In genomic region chr14:60332046-60332399, GRCh38 we compare ENCODE assay signal across 8 cellular contexts.
DNase-seq lines count a peak whose midpoint lies in the region; ATAC-seq lines count a peak whose summit lies in the region.

No MANE protein-coding gene starts in this region.

- H3K4me3 Mint-ChIP-seq in stimulated activated naive CD8-positive, alpha-beta T cell treated with anti-CD3 and anti-CD28 coated beads, Interleukin-15, Interleukin-2, amounts not matched to agents 100 ng/mL and 50 ng/mL, for 24 hours: peak overlapping the region; percentile 92
- peak overlapping the region; percentile 80 for H3K4me3 Mint-ChIP-seq in activated naive CD8-positive, alpha-beta T cell treated with anti-CD3 and anti-CD28 coated beads, Interleukin-2, amount 50 U/mL, for 24 hours

- H3K9me3 ChIP-seq in muscle layer of duodenum (ENCODE audit: control insufficient read depth in 1 of 2, low read length in 2 of 2): no peaks in the 10 kb centered on the region

- H3K36me3 ChIP-seq in muscle layer of duodenum (ENCODE audit: control insufficient read depth in 1 of 2, insufficient read depth in 2 of 2, low read length in 2 of 2): no peaks in the 10 kb centered on the region

- DNase-seq in stimulated activated naive CD8-positive, alpha-beta T cell treated with anti-CD3 and anti-CD28 coated beads, Interleukin-15, Interleukin-2, amounts not matched to agents 100 U/mL and 50 U/mL, for 24 hours: no peak
- no peak for DNase-seq in activated naive CD8-positive, alpha-beta T cell treated with anti-CD3 and anti-CD28 coated beads, Interleukin-2, amount 50 U/mL, for 24 hours
- DNase-seq in posterior cingulate gyrus: no peak
- DNase-seq in NK-92 treated with Interleukin-12 subunit alpha and Interleukin-12 subunit beta, amount 100 ng/mL, for 24 hours (lab: John Stamatoyannopoulos, UW): no peak

- H3K9me3 Mint-ChIP-seq in stimulated activated naive CD8-positive, alpha-beta T cell treated with anti-CD3 and anti-CD28 coated beads, Interleukin-15, Interleukin-2, amounts not matched to agents 100 ng/mL and 50 ng/mL, for 24 hours: no peaks in the 10 kb centered on the region
- no peaks in the 10 kb centered on the region for H3K9me3 Mint-ChIP-seq in activated naive CD8-positive, alpha-beta T cell treated with anti-CD3 and anti-CD28 coated beads, Interleukin-2, amount 50 U/mL, for 24 hours

- H3K27me3 Mint-ChIP-seq in stimulated activated naive CD8-positive, alpha-beta T cell treated with anti-CD3 and anti-CD28 coated beads, Interleukin-15, Interleukin-2, amounts not matched to agents 100 ng/mL and 50 ng/mL, for 24 hours: peaks cover 47% of the 10 kb centered on the region
- peaks cover 24% of the 10 kb centered on the region for H3K27me3 Mint-ChIP-seq in activated naive CD8-positive, alpha-beta T cell treated with anti-CD3 and anti-CD28 coated beads, Interleukin-2, amount 50 U/mL, for 24 hours

- no peaks in the 10 kb centered on the region for H3K36me3 Mint-ChIP-seq in stimulated activated naive CD8-positive, alpha-beta T cell treated with anti-CD3 and anti-CD28 coated beads, Interleukin-15, Interleukin-2, amounts not matched to agents 100 ng/mL and 50 ng/mL, for 24 hours (ENCODE audit: low read depth)
- peaks cover 2% of the 10 kb centered on the region for H3K36me3 Mint-ChIP-seq in activated naive CD8-positive, alpha-beta T cell treated with anti-CD3 and anti-CD28 coated beads, Interleukin-2, amount 50 U/mL, for 24 hours (ENCODE audit: low read depth)

- peaks cover 5 to 10% of the 10 kb centered on the region in 2 donors for H3K4me1 ChIP-seq in muscle layer of duodenum (ENCODE audit: control insufficient read depth in 1 of 2, insufficient read depth in 2 of 2, low read length in 2 of 2)

- H3K4me3 ChIP-seq in muscle layer of duodenum (ENCODE audit: low read depth in 1 of 2, low read length in 2 of 2): peak overlapping the region; percentile 58 to 73

- H3K27me3 ChIP-seq in muscle layer of duodenum (ENCODE audit: low read depth, low read length): no peaks in the 10 kb centered on the region

- H3K27ac Mint-ChIP-seq in stimulated activated naive CD8-positive, alpha-beta T cell treated with anti-CD3 and anti-CD28 coated beads, Interleukin-15, Interleukin-2, amounts not matched to agents 100 ng/mL and 50 ng/mL, for 24 hours: no peak overlapping the region
- no peak overlapping the region for H3K27ac Mint-ChIP-seq in activated naive CD8-positive, alpha-beta T cell treated with anti-CD3 and anti-CD28 coated beads, Interleukin-2, amount 50 U/mL, for 24 hours

- intact Hi-C loops in posterior cingulate gyrus (cut with DNase I): loop anchor here (5.0 kb wide), 1 partner anchor 85 kb away; the partner anchor contains the start of gene PPM1A

- no peak overlapping the region for H3K27ac ChIP-seq in muscle layer of duodenum (ENCODE audit: low read length)

- no peak for ATAC-seq in stimulated activated naive CD8-positive, alpha-beta T cell treated with anti-CD3 and anti-CD28 coated beads, Interleukin-15, Interleukin-2, amounts not matched to agents 100 U/mL and 50 U/mL, for 24 hours
- ATAC-seq in activated naive CD8-positive, alpha-beta T cell treated with anti-CD3 and anti-CD28 coated beads, Interleukin-2, amount 50 U/mL, for 24 hours: no peak
- no peak for ATAC-seq in GM18861 (IDR thresholded peaks at IDR 0.05; ENCODE audit: unreplicated experiment)
- ATAC-seq in HG03460 (IDR thresholded peaks at IDR 0.05; ENCODE audit: unreplicated experiment): no peak

- peaks cover 42% of the 10 kb centered on the region for H3K4me1 Mint-ChIP-seq in stimulated activated naive CD8-positive, alpha-beta T cell treated with anti-CD3 and anti-CD28 coated beads, Interleukin-15, Interleukin-2, amounts not matched to agents 100 ng/mL and 50 ng/mL, for 24 hours (ENCODE audit: low read depth)
- H3K4me1 Mint-ChIP-seq in activated naive CD8-positive, alpha-beta T cell treated with anti-CD3 and anti-CD28 coated beads, Interleukin-2, amount 50 U/mL, for 24 hours: peaks cover 38% of the 10 kb centered on the region
